Comparison of ENCODE assay signal across 30 cellular contexts in genomic region chr2:16162491-16163040, GRCh38.
"Had no signal": no experiment of that assay in that cellular context is flagged by ENCODE, and none has a peak within 500 bp of the region (broad histone marks: within the 10 kb centered on the region; RNA-seq: fewer than 3 reads in every experiment).

No MANE protein-coding gene starts in this region.

- ATAC-seq: activated CD4-positive, alpha-beta T cell treated with anti-CD3 and anti-CD28 coated beads for 36 hours; activated CD8-positive, alpha-beta T cell treated with anti-CD3 and anti-CD28 coated beads for 36 hours; activated naive CD4-positive, alpha-beta T cell treated with anti-CD3 and anti-CD28 coated beads, Interleukin-2, amount 50 U/mL, for 72 hours; activated T-cell treated with anti-CD3 and anti-CD28 coated beads, Interleukin-2, amount 50 U/mL, for 4 hours; gastroesophageal sphincter; heart right ventricle had no signal

- H3K4me3 ChIP-seq: ascending aorta, breast epithelium, cardiac muscle cell, colonic mucosa, dorsolateral prefrontal cortex, esophagus squamous epithelium, gastroesophageal sphincter, heart right ventricle had no signal

- H3K4me3 Mint-ChIP-seq: activated CD4-positive, alpha-beta T cell treated with anti-CD3 and anti-CD28 coated beads for 36 hours; activated CD4-positive, alpha-beta T cell treated with anti-CD3 and anti-CD28 coated beads, Interleukin-2, amount 10 ng/mL, durations not matched to agents 7 days and 5 days; activated CD8-positive, alpha-beta T cell treated with anti-CD3 and anti-CD28 coated beads for 36 hours; activated naive CD4-positive, alpha-beta T cell treated with anti-CD3 and anti-CD28 coated beads, Interleukin-2, amount 10 ng/mL, durations not matched to agents 7 days and 5 days; activated naive CD8-positive, alpha-beta T cell treated with anti-CD3 and anti-CD28 coated beads, Interleukin-2, amount 10 ng/mL, durations not matched to agents 7 days and 5 days; activated T-cell treated with anti-CD3 and anti-CD28 coated beads, Interleukin-2, amount 50 U/mL, for 4 hours; activated T-helper 1 cell treated with anti-CD3 and anti-CD28 coated beads, Interleukin-12 subunit alpha, Interleukin-12 subunit beta, Interleukin-2, Interleukin-4 antibody, amounts not matched to agents 30 ng/mL and 10 ng/mL and 1 ng/mL, durations not matched to agents 14 hours and 24 hours and 36 hours; brain; dendritic cell treated with granulocyte-macrophage colony-stimulating factor and Interleukin-4, amounts not matched to agents 40 ng/mL and 50 ng/mL, for 4 days had no signal

- H3K4me1 ChIP-seq: ascending aorta, breast epithelium, colonic mucosa, esophagus squamous epithelium, gastroesophageal sphincter, heart right ventricle had no signal

- H3K36me3 ChIP-seq: ascending aorta, breast epithelium, cardiac muscle cell, colonic mucosa, esophagus squamous epithelium, gastroesophageal sphincter, heart right ventricle had no signal

- H3K27me3 Mint-ChIP-seq: activated CD4-positive, alpha-beta T cell treated with anti-CD3 and anti-CD28 coated beads, Interleukin-2, amount 10 ng/mL, durations not matched to agents 7 days and 5 days; activated CD8-positive, alpha-beta T cell treated with anti-CD3 and anti-CD28 coated beads for 36 hours; activated naive CD4-positive, alpha-beta T cell treated with anti-CD3 and anti-CD28 coated beads, Interleukin-2, amount 10 ng/mL, durations not matched to agents 7 days and 5 days; activated naive CD8-positive, alpha-beta T cell treated with anti-CD3 and anti-CD28 coated beads, Interleukin-2, amount 10 ng/mL, durations not matched to agents 7 days and 5 days; dendritic cell treated with granulocyte-macrophage colony-stimulating factor and Interleukin-4, amounts not matched to agents 40 ng/mL and 50 ng/mL, for 4 days had no signal

- H3K9me3 Mint-ChIP-seq: activated CD4-positive, alpha-beta T cell treated with anti-CD3 and anti-CD28 coated beads, Interleukin-2, amount 10 ng/mL, durations not matched to agents 7 days and 5 days; activated CD8-positive, alpha-beta T cell treated with anti-CD3 and anti-CD28 coated beads for 36 hours; activated naive CD4-positive, alpha-beta T cell treated with anti-CD3 and anti-CD28 coated beads, Interleukin-2, amount 10 ng/mL, durations not matched to agents 7 days and 5 days; activated naive CD4-positive, alpha-beta T cell treated with anti-CD3 and anti-CD28 coated beads, Interleukin-2, amount 50 U/mL, for 72 hours; activated naive CD8-positive, alpha-beta T cell treated with anti-CD3 and anti-CD28 coated beads, Interleukin-2, amount 10 ng/mL, durations not matched to agents 7 days and 5 days; activated T-cell treated with anti-CD3 and anti-CD28 coated beads, Interleukin-2, amount 50 U/mL, for 4 hours; activated T-helper 1 cell treated with anti-CD3 and anti-CD28 coated beads, Interleukin-12 subunit alpha, Interleukin-12 subunit beta, Interleukin-2, Interleukin-4 antibody, amounts not matched to agents 30 ng/mL and 10 ng/mL and 1 ng/mL, durations not matched to agents 14 hours and 24 hours and 36 hours; activated T-helper 2 cell treated with anti-CD3 and anti-CD28 coated beads, Interferon-gamma antibody, Interleukin-2, Interleukin-4, amounts not matched to agents 10 μg/mL and 5 μg/mL and 100 μg/mL, durations not matched to agents 14 hours and 24 hours and 36 hours; dendritic cell treated with granulocyte-macrophage colony-stimulating factor and Interleukin-4, amounts not matched to agents 40 ng/mL and 50 ng/mL, for 4 days had no signal

- H3K36me3 Mint-ChIP-seq: activated naive CD4-positive, alpha-beta T cell treated with anti-CD3 and anti-CD28 coated beads, Interleukin-2, amount 10 ng/mL, durations not matched to agents 7 days and 5 days; activated naive CD4-positive, alpha-beta T cell treated with anti-CD3 and anti-CD28 coated beads, Interleukin-2, amount 50 U/mL, for 72 hours; activated naive CD8-positive, alpha-beta T cell treated with anti-CD3 and anti-CD28 coated beads, Interleukin-2, amount 10 ng/mL, durations not matched to agents 7 days and 5 days; brain had no signal

- DNase-seq: activated CD4-positive, alpha-beta T cell treated with anti-CD3 and anti-CD28 coated beads for 36 hours; activated CD4-positive, alpha-beta T cell treated with anti-CD3 and anti-CD28 coated beads, Interleukin-2, amount 10 ng/mL, durations not matched to agents 7 days and 5 days; activated CD4-positive, alpha-beta T cell treated with anti-CD3 and anti-CD28 coated beads, Interleukin-2, amount 50 U/mL, for 48 hours; activated CD4-positive, CD25-positive, alpha-beta regulatory T cell; activated CD4-positive, CD25-positive, alpha-beta regulatory T cell treated with anti-CD3 and anti-CD28 coated beads, Interleukin-2, amount 50 U/mL, for 72 hours; activated CD8-positive, alpha-beta memory T cell treated with anti-CD3 and anti-CD28 coated beads for 24 hours; activated CD8-positive, alpha-beta T cell treated with anti-CD3 and anti-CD28 coated beads for 36 hours; activated effector memory CD4-positive, alpha-beta T cell treated with anti-CD3 and anti-CD28 coated beads, Interleukin-2, amount 50 U/mL, for 16 hours; activated naive CD4-positive, alpha-beta T cell treated with anti-CD3 and anti-CD28 coated beads, Interleukin-2, amount 10 ng/mL, durations not matched to agents 7 days and 5 days; activated naive CD8-positive, alpha-beta T cell treated with anti-CD3 and anti-CD28 coated beads, Interleukin-2, amount 10 ng/mL, durations not matched to agents 7 days and 5 days; activated T-cell treated with anti-CD3 and anti-CD28 coated beads, Interleukin-2, amount 50 U/mL, for 4 hours; central memory CD4-positive, alpha-beta T cell; cerebellar nuclear complex; colonic mucosa; dorsolateral prefrontal cortex; effector memory CD4-positive, alpha-beta T cell; erythroblast; esophagus squamous epithelium; foreskin melanocyte; heart right ventricle; T-helper 2 cell had no signal

- H3K27ac ChIP-seq: ascending aorta, breast epithelium, cardiac muscle cell, colonic mucosa, dorsolateral prefrontal cortex, esophagus squamous epithelium, gastroesophageal sphincter, heart right ventricle had no signal

- H3K27ac Mint-ChIP-seq: activated CD4-positive, alpha-beta T cell treated with anti-CD3 and anti-CD28 coated beads for 36 hours; activated CD4-positive, alpha-beta T cell treated with anti-CD3 and anti-CD28 coated beads, Interleukin-2, amount 10 ng/mL, durations not matched to agents 7 days and 5 days; activated CD8-positive, alpha-beta T cell treated with anti-CD3 and anti-CD28 coated beads for 36 hours; activated naive CD4-positive, alpha-beta T cell treated with anti-CD3 and anti-CD28 coated beads, Interleukin-2, amount 10 ng/mL, durations not matched to agents 7 days and 5 days; activated naive CD4-positive, alpha-beta T cell treated with anti-CD3 and anti-CD28 coated beads, Interleukin-2, amount 50 U/mL, for 72 hours; activated naive CD8-positive, alpha-beta T cell treated with anti-CD3 and anti-CD28 coated beads, Interleukin-2, amount 10 ng/mL, durations not matched to agents 7 days and 5 days; activated T-helper 1 cell treated with anti-CD3 and anti-CD28 coated beads, Interleukin-12 subunit alpha, Interleukin-12 subunit beta, Interleukin-2, Interleukin-4 antibody, amounts not matched to agents 30 ng/mL and 10 ng/mL and 1 ng/mL, durations not matched to agents 14 hours and 24 hours and 36 hours; activated T-helper 2 cell treated with anti-CD3 and anti-CD28 coated beads, Interferon-gamma antibody, Interleukin-2, Interleukin-4, amounts not matched to agents 10 μg/mL and 5 μg/mL and 100 μg/mL, durations not matched to agents 14 hours and 24 hours and 36 hours; brain; dendritic cell treated with granulocyte-macrophage colony-stimulating factor and Interleukin-4, amounts not matched to agents 40 ng/mL and 50 ng/mL, for 4 days had no signal

- H3K9me3 ChIP-seq: ascending aorta, breast epithelium, colonic mucosa, esophagus squamous epithelium, gastroesophageal sphincter, heart right ventricle had no signal

- H3K27me3 ChIP-seq: ascending aorta, cardiac muscle cell, colonic mucosa had no signal

- H3K4me1 Mint-ChIP-seq: activated CD4-positive, alpha-beta T cell treated with anti-CD3 and anti-CD28 coated beads for 36 hours; activated CD4-positive, alpha-beta T cell treated with anti-CD3 and anti-CD28 coated beads, Interleukin-2, amount 10 ng/mL, durations not matched to agents 7 days and 5 days; activated naive CD4-positive, alpha-beta T cell treated with anti-CD3 and anti-CD28 coated beads, Interleukin-2, amount 10 ng/mL, durations not matched to agents 7 days and 5 days; activated naive CD8-positive, alpha-beta T cell treated with anti-CD3 and anti-CD28 coated beads, Interleukin-2, amount 10 ng/mL, durations not matched to agents 7 days and 5 days had no signal
